Comparison of ENCODE assay signal across 21 cellular contexts in the genomic region with DNA sequence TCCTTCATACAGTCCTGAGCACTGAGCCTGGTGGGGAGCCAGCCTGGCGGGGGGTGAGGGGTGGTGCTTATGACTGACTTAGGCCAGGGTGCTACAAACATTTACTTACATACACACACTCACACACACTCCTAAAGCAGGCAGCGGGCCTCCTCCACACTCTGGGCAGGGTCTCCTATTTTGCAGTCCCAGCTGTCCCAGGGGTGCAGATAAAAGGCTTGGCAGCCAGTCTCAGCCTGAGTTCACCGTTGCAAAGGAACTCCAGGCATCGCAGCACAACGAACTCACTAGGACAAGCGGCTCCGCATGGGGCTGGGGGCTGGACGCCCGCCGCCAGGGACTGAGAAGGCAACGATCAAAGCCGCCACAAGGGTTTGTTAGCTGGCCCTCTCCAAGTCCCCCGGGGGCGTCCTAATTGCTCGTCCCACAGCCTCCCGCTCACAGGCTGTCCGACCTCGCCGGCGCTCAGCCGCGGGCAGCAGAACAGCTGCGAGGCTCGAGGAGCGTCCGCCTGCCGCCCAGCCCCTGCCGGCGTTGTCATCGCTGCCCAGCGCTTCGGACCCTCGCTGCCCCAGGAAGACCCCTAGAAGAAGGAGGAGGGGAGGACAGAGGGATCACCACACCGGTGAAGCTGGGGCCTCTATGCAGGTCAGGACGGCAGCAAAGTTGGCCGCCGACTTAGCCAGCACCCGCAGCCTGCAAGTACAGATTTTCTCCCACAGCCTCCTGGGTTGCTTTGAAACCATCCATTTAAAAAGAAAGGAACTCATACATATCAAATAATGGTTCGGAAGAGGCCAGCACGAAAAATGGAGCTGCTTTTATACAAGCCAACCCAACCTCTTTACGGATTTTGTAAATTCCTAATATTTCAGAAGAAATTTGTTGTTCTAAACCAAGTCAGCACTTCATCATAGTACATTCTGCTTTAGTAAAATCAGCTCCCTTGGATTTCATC. TPM values are rescaled to one million over a fixed set of nuclear protein-coding genes. Genes with fewer than 3 reads are reported as not detected.
A peak's percentile ranks its signal among the peaks of the same experiment; 100 is the strongest.
DNase-seq lines count a peak whose midpoint lies in the region; ATAC-seq and TF ChIP-seq lines count a peak whose summit lies in the region.
"Had no signal": no experiment of that assay in that cellular context is flagged by ENCODE, and none has a peak within 500 bp of the region (broad histone marks: within the 10 kb centered on the region; RNA-seq: fewer than 3 reads in every experiment).

No MANE protein-coding gene starts in this region.

- TF ChIP-seq CTCF in cardiac muscle cell (IDR thresholded peaks at IDR 0.05; ENCODE audit: low read depth, low read length) (no peak), right atrium auricular region (IDR thresholded peaks at IDR 0.05) (no peak), gastroesophageal sphincter (IDR thresholded peaks at IDR 0.05) (no peak), tibial nerve (IDR thresholded peaks at IDR 0.05) (no peak)

- peaks cover 100% of the 10 kb centered on the region for H3K27me3 ChIP-seq in cardiac muscle cell
- H3K27me3 ChIP-seq in right atrium auricular region = peaks cover 25 to 59% of the 10 kb centered on the region in 2 donors
- H3K27me3 ChIP-seq in gastroesophageal sphincter = peaks cover 100% of the 10 kb centered on the region
- peaks cover 0 to 2% of the 10 kb centered on the region in 2 donors for H3K27me3 ChIP-seq in aorta (ENCODE audit: control insufficient read depth in 1 of 2, insufficient read depth in 2 of 2, low read length in 1 of 2)
- H3K27me3 ChIP-seq in tibial nerve = peaks cover 8 to 98% of the 10 kb centered on the region in 2 donors
- H3K27me3 ChIP-seq: ovary had no signal

- H3K36me3 ChIP-seq in cardiac muscle cell = no peaks in the 10 kb centered on the region
- H3K36me3 ChIP-seq in right atrium auricular region = no peaks in the 10 kb centered on the region
- no peaks in the 10 kb centered on the region for H3K36me3 ChIP-seq in gastroesophageal sphincter
- H3K36me3 ChIP-seq in aorta (ENCODE audit: control insufficient read depth in 1 of 2, insufficient read depth in 2 of 2, low read length in 1 of 2) = no peaks in the 10 kb centered on the region
- no peaks in the 10 kb centered on the region for H3K36me3 ChIP-seq in tibial nerve
- H3K36me3 ChIP-seq: ovary, uterus had no signal

- no peak for TF ChIP-seq POLR2A in gastroesophageal sphincter (IDR thresholded peaks at IDR 0.05)
- TF ChIP-seq POLR2A in tibial nerve (IDR thresholded peaks at IDR 0.05) = no peak

- H3K27me3 Mint-ChIP-seq in stimulated activated memory B cell treated with anti-CD40 and anti-IgM and Interleukin-4, amounts not matched to agents 10 μg/mL and 1 μg/mL and 100 μg/mL, for 72 hours = peaks cover 100% of the 10 kb centered on the region

- H3K4me3 Mint-ChIP-seq in stimulated activated memory B cell treated with anti-CD40 and anti-IgM and Interleukin-4, amounts not matched to agents 10 μg/mL and 1 μg/mL and 100 μg/mL, for 72 hours = no peak overlapping the region
- H3K4me3 Mint-ChIP-seq: activated naive CD4-positive, alpha-beta T cell treated with anti-CD3 and anti-CD28 coated beads for 36 hours; T-helper 2 cell treated with Interferon-gamma antibody and Interleukin-4, amounts not matched to agents 5 μg/mL and 100 μg/mL, for 36 hours had no signal

- H3K36me3 Mint-ChIP-seq in stimulated activated memory B cell treated with anti-CD40 and anti-IgM and Interleukin-4, amounts not matched to agents 10 μg/mL and 1 μg/mL and 100 μg/mL, for 72 hours = no peaks in the 10 kb centered on the region

- no peak for TF ChIP-seq EP300 in gastroesophageal sphincter (IDR thresholded peaks at IDR 0.05)
- no peak for TF ChIP-seq EP300 in tibial nerve (IDR thresholded peaks at IDR 0.05)

- WGBS in gastroesophageal sphincter (ENCODE audit: low coverage in 1 of 2), 2 donors = 2 to 5% methylated on average over 3 to 11 of the region's 41 CpGs
- WGBS in aorta, 2 donors = 4 to 5% methylated on average over 41 of the region's 41 CpGs
- WGBS in tibial nerve, 2 donors = 8 to 13% methylated on average over 19 to 21 of the region's 41 CpGs

- H3K9me3 Mint-ChIP-seq in stimulated activated memory B cell treated with anti-CD40 and anti-IgM and Interleukin-4, amounts not matched to agents 10 μg/mL and 1 μg/mL and 100 μg/mL, for 72 hours = no peaks in the 10 kb centered on the region
- H3K9me3 Mint-ChIP-seq: activated naive CD4-positive, alpha-beta T cell treated with anti-CD3 and anti-CD28 coated beads for 36 hours; T-helper 2 cell treated with Interferon-gamma antibody and Interleukin-4, amounts not matched to agents 5 μg/mL and 100 μg/mL, for 36 hours had no signal

- ATAC-seq in gastroesophageal sphincter (peak; percentile 17), aorta (ENCODE audit: low FRiP score) (peak; percentile 20)
- ATAC-seq in stimulated activated memory B cell treated with anti-CD40 and anti-IgM and Interleukin-4, amounts not matched to agents 10 μg/mL and 1 μg/mL and 100 μg/mL, for 72 hours = no peak
- ATAC-seq: mucosa of descending colon had no signal

- H3K4me3 ChIP-seq in cardiac muscle cell = peak overlapping the region; percentile 6
- no peak overlapping the region for H3K4me3 ChIP-seq in right atrium auricular region
- no peak overlapping the region for H3K4me3 ChIP-seq in gastroesophageal sphincter
- H3K4me3 ChIP-seq in aorta (ENCODE audit: low read length in 2 of 2) = no peak overlapping the region
- no peak overlapping the region for H3K4me3 ChIP-seq in tibial nerve
- H3K4me3 ChIP-seq: hepatocyte, mucosa of descending colon, ovary, uterus had no signal

- intact Hi-C loops in aorta (cut with DNase I) = loop anchor here in 1 of 2 donors (10.0 kb wide), 1 partner anchor 576 kb away; no protein-coding TSS in a partner anchor

- H3K4me1 Mint-ChIP-seq in stimulated activated memory B cell treated with anti-CD40 and anti-IgM and Interleukin-4, amounts not matched to agents 10 μg/mL and 1 μg/mL and 100 μg/mL, for 72 hours = peaks cover 37% of the 10 kb centered on the region

- no peaks in the 10 kb centered on the region for H3K4me1 ChIP-seq in cardiac muscle cell (ENCODE audit: low read depth)
- peaks cover 0 to 26% of the 10 kb centered on the region in 2 donors for H3K4me1 ChIP-seq in right atrium auricular region
- peaks cover 0 to 30% (median 8%) of the 10 kb centered on the region in 3 donors for H3K4me1 ChIP-seq in gastroesophageal sphincter
- H3K4me1 ChIP-seq in aorta (ENCODE audit: control insufficient read depth in 1 of 2, insufficient read depth in 2 of 2, low read length in 2 of 2) = no peaks in the 10 kb centered on the region
- peaks cover 0 to 48% (median 12%) of the 10 kb centered on the region in 4 donors for H3K4me1 ChIP-seq in tibial nerve

- no peaks in the 10 kb centered on the region for H3K9me3 ChIP-seq in cardiac muscle cell (ENCODE audit: low read depth)
- no peaks in the 10 kb centered on the region for H3K9me3 ChIP-seq in right atrium auricular region
- no peaks in the 10 kb centered on the region for H3K9me3 ChIP-seq in gastroesophageal sphincter
- no peaks in the 10 kb centered on the region for H3K9me3 ChIP-seq in aorta (ENCODE audit: control insufficient read depth, low read length)
- no peaks in the 10 kb centered on the region for H3K9me3 ChIP-seq in tibial nerve
- H3K9me3 ChIP-seq: mucosa of descending colon, ovary, uterus had no signal

- no peak for DNase-seq in cardiac muscle cell (ENCODE audit: low read depth in 1 of 2, low spot score in 1 of 2)
- DNase-seq in right atrium auricular region (ENCODE audit: low spot score) = no peak
- DNase-seq in NCI-H69 (lab: John Stamatoyannopoulos, UW) = peak; percentile 77
- DNase-seq in aorta = no peak
- DNase-seq in T-helper 9 cell = no peak
- no peak for DNase-seq in tibial nerve (ENCODE audit: low spot score in 2 of 2)
- DNase-seq: activated CD4-positive, alpha-beta T cell treated with anti-CD3 and anti-CD28 coated beads for 1 hour; activated naive CD4-positive, alpha-beta T cell treated with anti-CD3 and anti-CD28 coated beads for 36 hours; mucosa of descending colon; NCI-H2081 treated with DMSO at 0.1 percent for 48 hours; ovary; SIG-M5; small intestine; stimulated activated naive CD4-positive, alpha-beta T cell; uterus had no signal

- H3K27ac ChIP-seq in cardiac muscle cell = no peak overlapping the region
- H3K27ac ChIP-seq in right atrium auricular region = no peak overlapping the region
- no peak overlapping the region for H3K27ac ChIP-seq in gastroesophageal sphincter
- H3K27ac ChIP-seq in aorta (ENCODE audit: low read depth in 1 of 2, low read length in 2 of 2) = no peak overlapping the region
- H3K27ac ChIP-seq in tibial nerve = no peak overlapping the region
- H3K27ac ChIP-seq: hepatocyte, ovary, uterus had no signal

- no peak overlapping the region for H3K27ac Mint-ChIP-seq in stimulated activated memory B cell treated with anti-CD40 and anti-IgM and Interleukin-4, amounts not matched to agents 10 μg/mL and 1 μg/mL and 100 μg/mL, for 72 hours
- H3K27ac Mint-ChIP-seq: activated naive CD4-positive, alpha-beta T cell treated with anti-CD3 and anti-CD28 coated beads for 36 hours; T-helper 2 cell treated with Interferon-gamma antibody and Interleukin-4, amounts not matched to agents 5 μg/mL and 100 μg/mL, for 36 hours had no signal

RNA-seq across cellular contexts. Expression of gene BARHL2, which starts 6.2 kb away (rescaled TPM):
- total RNA-seq in cardiac muscle cell (not detected in 2 replicates), right atrium auricular region (not detected), gastroesophageal sphincter (not detected), aorta (not detected), tibial nerve (not detected)
- polyA plus RNA-seq in cardiac muscle cell (not detected in 2 replicates), aorta (not detected)
- total RNA-seq: activated naive CD4-positive, alpha-beta T cell treated with anti-CD3 and anti-CD28 coated beads for 36 hours; dermis microvascular lymphatic vessel endothelial cell; hepatocyte; M059J; mucosa of descending colon; ovary; uterus had no signal
- polyA plus RNA-seq: hepatocyte, ovary, small intestine had no signal
